In the genomic region with DNA sequence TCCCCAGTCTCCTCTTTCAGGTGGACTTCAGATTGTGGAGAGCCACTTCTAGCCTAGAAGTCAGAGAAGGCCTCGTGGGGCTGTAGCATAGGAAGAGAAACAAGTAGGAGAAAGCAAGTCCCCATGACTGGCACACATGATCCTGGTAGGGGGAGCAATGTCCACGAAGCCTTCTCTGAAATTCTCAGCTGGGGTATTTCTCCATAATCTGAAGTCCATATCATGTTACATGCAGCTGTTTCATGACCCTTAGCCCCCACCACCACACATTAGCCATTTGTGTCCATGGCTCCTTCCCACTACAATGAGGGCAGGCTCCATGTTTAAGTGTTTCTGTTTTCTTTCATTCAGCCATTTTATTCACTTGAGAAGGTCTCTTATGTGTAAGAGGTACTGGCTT, we compare ENCODE assay signal across 1 cellular context.
TF ChIP-seq lines count a peak whose summit lies in the region.

No MANE protein-coding gene starts in this region.

TF ChIP-seq in K562, 482 proteins besides CTCF, POLR2A, EP300 and RAD21 (continued from another document and continues in another):
- TF ChIP-seq ZNF143 (CRISPR knock-in tag; IDR thresholded peaks at IDR 0.05), result no peak
- no peak for TF ChIP-seq PTTG1 (tag; IDR thresholded peaks at IDR 0.05; ENCODE audit: low read depth)
- no peak for TF ChIP-seq SIRT6 (IDR thresholded peaks at IDR 0.05; ENCODE audit: low read depth, low read length)
- no peak for TF ChIP-seq NR4A1 (CRISPR knock-in tag; IDR thresholded peaks at IDR 0.05)
- TF ChIP-seq NR4A1 (tag; IDR thresholded peaks at IDR 0.05), result peak; percentile 77
- TF ChIP-seq ZKSCAN3 (CRISPR knock-in tag; IDR thresholded peaks at IDR 0.05), result no peak
- TF ChIP-seq IFI16 (CRISPR knock-in tag; IDR thresholded peaks at IDR 0.05), result no peak
- TF ChIP-seq, protein P1, sequence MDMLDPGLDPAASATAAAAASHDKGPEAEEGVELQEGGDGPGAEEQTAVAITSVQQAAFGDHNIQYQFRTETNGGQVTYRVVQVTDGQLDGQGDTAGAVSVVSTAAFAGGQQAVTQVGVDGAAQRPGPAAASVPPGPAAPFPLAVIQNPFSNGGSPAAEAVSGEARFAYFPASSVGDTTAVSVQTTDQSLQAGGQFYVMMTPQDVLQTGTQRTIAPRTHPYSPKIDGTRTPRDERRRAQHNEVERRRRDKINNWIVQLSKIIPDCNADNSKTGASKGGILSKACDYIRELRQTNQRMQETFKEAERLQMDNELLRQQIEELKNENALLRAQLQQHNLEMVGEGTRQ (CRISPR knock-in tag; IDR thresholded peaks at IDR 0.05), result no peak
- TF ChIP-seq ZNF592 (IDR thresholded peaks at IDR 0.05), result peak; percentile 78
- TF ChIP-seq TCF7 (IDR thresholded peaks at IDR 0.05; ENCODE audit: borderline replicate concordance), result no peak
- TF ChIP-seq NR2C1 (IDR thresholded peaks at IDR 0.05), result peak; percentile 54; the same call in 1 of the 2 replicates
- peak; percentile 70 for TF ChIP-seq NR2C1 (tag; IDR thresholded peaks at IDR 0.05)
- TF ChIP-seq PHF20 (IDR thresholded peaks at IDR 0.05; ENCODE audit: partially characterized antibody), result no peak
- peak; percentile 70 for TF ChIP-seq TAF9B (IDR thresholded peaks at IDR 0.05; ENCODE audit: partially characterized antibody)
- 0 out of 2 replicates have a peak, but pooled peaks have one; percentile 18 for TF ChIP-seq EP400 (IDR thresholded peaks at IDR 0.05)
- TF ChIP-seq KDM1A (IDR thresholded peaks at IDR 0.05), result peak in 1 of 2 experiments; percentile 25; a peak in 1 of 4 replicates
- TF ChIP-seq ZNF436 (CRISPR knock-in tag; IDR thresholded peaks at IDR 0.05), result no peak
- TF ChIP-seq ZNF431 (CRISPR knock-in tag; IDR thresholded peaks at IDR 0.05), result no peak
- peak; percentile 77 for TF ChIP-seq TCF3 (CRISPR knock-in tag; IDR thresholded peaks at IDR 0.05)
- TF ChIP-seq, protein P2, sequence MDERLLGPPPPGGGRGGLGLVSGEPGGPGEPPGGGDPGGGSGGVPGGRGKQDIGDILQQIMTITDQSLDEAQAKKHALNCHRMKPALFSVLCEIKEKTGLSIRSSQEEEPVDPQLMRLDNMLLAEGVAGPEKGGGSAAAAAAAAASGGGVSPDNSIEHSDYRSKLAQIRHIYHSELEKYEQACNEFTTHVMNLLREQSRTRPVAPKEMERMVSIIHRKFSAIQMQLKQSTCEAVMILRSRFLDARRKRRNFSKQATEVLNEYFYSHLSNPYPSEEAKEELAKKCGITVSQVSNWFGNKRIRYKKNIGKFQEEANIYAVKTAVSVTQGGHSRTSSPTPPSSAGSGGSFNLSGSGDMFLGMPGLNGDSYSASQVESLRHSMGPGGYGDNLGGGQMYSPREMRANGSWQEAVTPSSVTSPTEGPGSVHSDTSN (CRISPR knock-in tag; IDR thresholded peaks at IDR 0.05; ENCODE audit: low read depth), result no peak
- TF ChIP-seq, protein P2 (tag; conservative IDR thresholded peaks at IDR 0.05; ENCODE audit: low read depth), result no peak
- TF ChIP-seq MTA2 (IDR thresholded peaks at IDR 0.05; ENCODE audit: low read depth), result 0 out of 2 replicates have a peak, but pooled peaks have one; percentile 39
- TF ChIP-seq, protein P3, sequence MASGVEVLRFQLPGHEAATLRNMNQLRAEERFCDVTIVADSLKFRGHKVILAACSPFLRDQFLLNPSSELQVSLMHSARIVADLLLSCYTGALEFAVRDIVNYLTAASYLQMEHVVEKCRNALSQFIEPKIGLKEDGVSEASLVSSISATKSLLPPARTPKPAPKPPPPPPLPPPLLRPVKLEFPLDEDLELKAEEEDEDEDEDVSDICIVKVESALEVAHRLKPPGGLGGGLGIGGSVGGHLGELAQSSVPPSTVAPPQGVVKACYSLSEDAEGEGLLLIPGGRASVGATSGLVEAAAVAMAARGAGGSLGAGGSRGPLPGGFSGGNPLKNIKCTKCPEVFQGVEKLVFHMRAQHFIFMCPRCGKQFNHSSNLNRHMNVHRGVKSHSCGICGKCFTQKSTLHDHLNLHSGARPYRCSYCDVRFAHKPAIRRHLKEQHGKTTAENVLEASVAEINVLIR (CRISPR knock-in tag; IDR thresholded peaks at IDR 0.05), result no peak
- no peak for TF ChIP-seq GATAD2A (IDR thresholded peaks at IDR 0.05)
- TF ChIP-seq POLR3G (IDR thresholded peaks at IDR 0.05; ENCODE audit: extremely low read depth, insufficient read length, insufficient replicate concordance), result no peak
- no peak for TF ChIP-seq ZBTB17 (CRISPR knock-in tag; IDR thresholded peaks at IDR 0.05)
- TF ChIP-seq, protein P4, sequence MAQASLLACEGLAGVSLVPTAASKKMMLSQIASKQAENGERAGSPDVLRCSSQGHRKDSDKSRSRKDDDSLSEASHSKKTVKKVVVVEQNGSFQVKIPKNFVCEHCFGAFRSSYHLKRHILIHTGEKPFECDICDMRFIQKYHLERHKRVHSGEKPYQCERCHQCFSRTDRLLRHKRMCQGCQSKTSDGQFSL (CRISPR knock-in tag; IDR thresholded peaks at IDR 0.05), result no peak
- TF ChIP-seq, protein P4 (tag; IDR thresholded peaks at IDR 0.05), result no peak
- no peak for TF ChIP-seq CCNT2 (IDR thresholded peaks at IDR 0.05; ENCODE audit: borderline replicate concordance, extremely low read depth, insufficient read length, low read depth, low read length)
- no peak for TF ChIP-seq ZNF280B (CRISPR knock-in tag; IDR thresholded peaks at IDR 0.05)
- TF ChIP-seq HNRNPL (IDR thresholded peaks at IDR 0.05; ENCODE audit: low read depth, low read length), result no peak
- TF ChIP-seq L3MBTL2 (IDR thresholded peaks at IDR 0.05), result peak; percentile 49; the same call in 1 of the 2 replicates
- no peak for TF ChIP-seq ARID3A (IDR thresholded peaks at IDR 0.05; ENCODE audit: borderline replicate concordance, low read depth, low read length)
- TF ChIP-seq TFAP4 (CRISPR knock-in tag; IDR thresholded peaks at IDR 0.05; ENCODE audit: borderline replicate concordance), result peak; percentile 90
- TF ChIP-seq ZBTB1 (CRISPR knock-in tag; IDR thresholded peaks at IDR 0.05; ENCODE audit: borderline replicate concordance, low read depth), result no peak
- TF ChIP-seq VEZF1 (CRISPR knock-in tag; IDR thresholded peaks at IDR 0.05), result peak; percentile 26; the same call in 1 of the 2 replicates
- peak; percentile 26; the same call in 1 of the 2 replicates for TF ChIP-seq GATA2 (CRISPR knock-in tag; IDR thresholded peaks at IDR 0.05)
- no peak for TF ChIP-seq NELFE (IDR thresholded peaks at IDR 0.05; ENCODE audit: insufficient read depth, insufficient read length)
- no peak for TF ChIP-seq MECOM (CRISPR knock-in tag; IDR thresholded peaks at IDR 0.05)
- TF ChIP-seq ATF7 (IDR thresholded peaks at IDR 0.05), result no peak
- no peak for TF ChIP-seq BMI1 (IDR thresholded peaks at IDR 0.05; ENCODE audit: low read length)
- TF ChIP-seq STAT5A (IDR thresholded peaks at IDR 0.05; ENCODE audit: borderline replicate concordance, low read length), result peak; percentile 59
- TF ChIP-seq ZNF175 (CRISPR knock-in tag; IDR thresholded peaks at IDR 0.05; ENCODE audit: low read depth), result no peak
- TF ChIP-seq FOXK2 (conservative IDR thresholded peaks at IDR 0.05 in 1 of 2, IDR thresholded peaks at IDR 0.05 in 1 of 2; ENCODE audit: low read depth in 2 of 2), result 0 out of 4 replicates have a peak, but pooled peaks of 1 of the 2 experiments have one; percentile 13
- no peak for TF ChIP-seq ELF4 (CRISPR knock-in tag; IDR thresholded peaks at IDR 0.05)
